Comparison of ENCODE assay signal across 8 cellular contexts in the genomic region with DNA sequence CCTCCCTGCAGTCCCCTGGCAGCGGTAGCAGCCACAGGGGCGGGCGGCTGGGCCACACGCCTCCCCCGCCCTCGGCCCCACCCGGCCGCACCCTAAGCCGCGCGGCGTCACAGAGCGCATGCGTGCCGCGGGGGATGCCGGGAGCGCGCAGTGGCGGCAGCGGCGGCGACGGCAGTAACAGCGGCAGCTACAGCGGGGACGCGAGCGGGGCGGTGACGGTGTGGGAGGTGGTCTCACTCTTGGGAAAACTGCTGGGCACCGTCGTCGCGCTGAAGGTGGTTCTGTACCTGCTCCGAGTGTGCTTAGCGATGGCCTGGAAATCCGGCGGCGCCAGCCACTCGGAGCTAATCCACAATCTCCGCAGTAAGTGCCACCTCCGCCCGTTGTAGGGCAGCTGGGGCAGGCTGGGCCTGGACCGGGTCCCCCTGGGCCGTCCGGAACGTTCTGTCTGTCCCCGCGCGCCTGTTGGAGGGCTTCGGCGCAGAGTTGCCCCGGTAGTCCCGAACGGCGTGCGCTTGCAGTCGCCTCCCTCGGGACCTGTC. TPM values are rescaled to one million over a fixed set of nuclear protein-coding genes. Genes with fewer than 3 reads are reported as not detected.
A peak's percentile ranks its signal among the peaks of the same experiment; 100 is the strongest.
DNase-seq lines count a peak whose midpoint lies in the region; ATAC-seq, FAIRE-seq and TF ChIP-seq lines count a peak whose summit lies in the region.

A gene (plus strand): TSS at position 148 of the 542 bp plus-strand sequence. CDS start 161 bp downstream, at position 309.

- peaks cover 13% of the 10 kb centered on the region for H3K36me3 Mint-ChIP-seq in activated CD4-positive, alpha-beta T cell treated with anti-CD3 and anti-CD28 coated beads, Interleukin-2, amount 10 ng/mL, durations not matched to agents 24 days and 14 days (ENCODE audit: low read depth)

- peaks cover 30% of the 10 kb centered on the region for H3K4me1 Mint-ChIP-seq in activated CD4-positive, alpha-beta T cell treated with anti-CD3 and anti-CD28 coated beads, Interleukin-2, amount 10 ng/mL, durations not matched to agents 24 days and 14 days

- H3K27me3 Mint-ChIP-seq in activated CD4-positive, alpha-beta T cell treated with anti-CD3 and anti-CD28 coated beads, Interleukin-2, amount 10 ng/mL, durations not matched to agents 24 days and 14 days, result no peaks in the 10 kb centered on the region

- CTCF ChIA-PET in BJ (lab: Yijun Ruan, JAX), result interaction anchor here (1.1 kb wide), 1 partner anchor 175 kb away, joined by 4 read pairs; no protein-coding TSS in a partner anchor

- no peak for TF ChIP-seq CTCF in BJ (IDR thresholded peaks at IDR 0.05; ENCODE audit: insufficient read depth, low read depth, low read length)
- no peak for TF ChIP-seq CTCF in coronary artery (IDR thresholded peaks at IDR 0.05)

- no peak for FAIRE-seq in GM19239 (lab: Jason Lieb, UNC)

- peak; percentile 54 for DNase-seq in BJ (ENCODE audit: low read depth)
- peak; percentile 74 for DNase-seq in GM19239 (ENCODE audit: insufficient read length, low spot score)
- peak; percentile 55 for DNase-seq in NCI-H524 treated with DMSO at 0.1 percent for 48 hours (lab: John Stamatoyannopoulos, UW)
- peak; percentile 99 for DNase-seq in activated CD4-positive, alpha-beta T cell treated with anti-CD3 and anti-CD28 coated beads, Interleukin-2, amount 10 ng/mL, durations not matched to agents 24 days and 14 days
- DNase-seq in coronary artery (ENCODE audit: low spot score), result peak; percentile 92
- DNase-seq in left kidney (ENCODE audit: low read depth, low spot score), result peak; percentile 97
- DNase-seq in stimulated activated CD4-positive, alpha-beta T cell treated with anti-CD3 and anti-CD28 coated beads, Interleukin-2, amount 100 ng/mL, for 24 hours, result peak; percentile 90

- POLR2A ChIA-PET in BJ (lab: Charles Lee), result no interaction called here

- peak; percentile 81 for ATAC-seq in HG03442 (IDR thresholded peaks at IDR 0.05; ENCODE audit: unreplicated experiment)

- H3K4me3 Mint-ChIP-seq in activated CD4-positive, alpha-beta T cell treated with anti-CD3 and anti-CD28 coated beads, Interleukin-2, amount 10 ng/mL, durations not matched to agents 24 days and 14 days, result peak within 1 kb of the TSS; percentile 91

- intact Hi-C loops in activated CD4-positive, alpha-beta T cell treated with anti-CD3 and anti-CD28 coated beads, Interleukin-2, amount 10 ng/mL, durations not matched to agents 24 days and 14 days (cut with micrococcal nuclease), result loop anchor here (1.0 to 10.0 kb wide), 4 partner anchors 184 to 1645 kb away; a partner anchor contains a TSS

- no peaks in the 10 kb centered on the region for H3K27me3 ChIP-seq in BJ (ENCODE audit: control insufficient read depth, insufficient read depth, low read length)

- peak within 1 kb of the TSS; percentile 96 for H3K4me3 ChIP-seq in BJ (ENCODE audit: low read depth, low read length)
- H3K4me3 ChIP-seq in coronary artery, result peak within 1 kb of the TSS; percentile 99

- peak within 1 kb of the TSS; percentile 93 for H3K27ac Mint-ChIP-seq in activated CD4-positive, alpha-beta T cell treated with anti-CD3 and anti-CD28 coated beads, Interleukin-2, amount 10 ng/mL, durations not matched to agents 24 days and 14 days

- no peaks in the 10 kb centered on the region for H3K9me3 Mint-ChIP-seq in activated CD4-positive, alpha-beta T cell treated with anti-CD3 and anti-CD28 coated beads, Interleukin-2, amount 10 ng/mL, durations not matched to agents 24 days and 14 days

- peak within 1 kb of the TSS; percentile 59 to 97 for H3K27ac ChIP-seq in coronary artery

- no peaks in the 10 kb centered on the region for H3K36me3 ChIP-seq in BJ (ENCODE audit: control insufficient read depth, insufficient read depth, low read length)

RNA-seq across cellular contexts. Expression of the gene that starts here (rescaled TPM):
- 63.2 and 106 TPM in 2 replicates for polyA plus RNA-seq in BJ (2011; rRNA removed)
- 19.6 and 29.0 TPM in 2 replicates for polyA minus RNA-seq in BJ (2011; rRNA and poly(A)+ RNA removed)
- total RNA-seq in activated CD4-positive, alpha-beta T cell treated with anti-CD3 and anti-CD28 coated beads, Interleukin-2, amount 10 ng/mL, durations not matched to agents 24 days and 14 days, result 98.0 and 101 TPM in 2 replicates

Comparison
In these comparisons a context has a peak if more than half of its experiments do, and no peak if none do; other contexts are left out.
1. Peak in every context shown above with its lines: DNase-seq, ATAC-seq, H3K4me3 ChIP-seq and H3K27ac ChIP-seq.